In the genomic region with DNA sequence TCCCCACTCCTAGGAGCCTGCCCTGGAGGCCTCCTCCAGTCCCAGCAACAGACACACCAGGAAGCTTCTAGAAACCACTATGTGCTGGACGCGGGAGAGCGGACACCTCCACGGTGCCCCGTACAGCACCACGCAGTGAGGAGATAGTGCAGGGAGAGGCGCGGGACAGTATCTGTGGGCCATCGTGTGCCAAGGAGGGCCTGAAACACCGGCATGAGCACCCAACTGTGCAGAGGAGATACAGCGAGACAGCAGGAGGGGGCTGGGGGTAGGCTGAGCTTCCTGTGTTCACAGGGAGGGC, we compare ENCODE assay signal across 19 cellular contexts.
"Had no signal": no experiment of that assay in that cellular context is flagged by ENCODE, and none has a peak within 500 bp of the region (broad histone marks: within the 10 kb centered on the region; RNA-seq: fewer than 3 reads in every experiment).

No MANE protein-coding gene starts in this region.

- H3K27me3 Mint-ChIP-seq: T-helper 17 cell had no signal

- H3K4me3 ChIP-seq: breast epithelium, gastrocnemius medialis, heart left ventricle, left lung, thyroid gland had no signal

- H3K4me3 Mint-ChIP-seq: activated T-helper 1 cell treated with anti-CD3 and anti-CD28 coated beads, Interleukin-12 subunit alpha, Interleukin-12 subunit beta, Interleukin-2, Interleukin-4 antibody, amounts not matched to agents 30 ng/mL and 10 ng/mL and 1 ng/mL, durations not matched to agents 14 hours and 24 hours and 36 hours; nephron progenitor cell; T-helper 17 cell had no signal

- H3K9me3 Mint-ChIP-seq: activated T-helper 1 cell treated with anti-CD3 and anti-CD28 coated beads, Interleukin-12 subunit alpha, Interleukin-12 subunit beta, Interleukin-2, Interleukin-4 antibody, amounts not matched to agents 30 ng/mL and 10 ng/mL and 1 ng/mL, durations not matched to agents 14 hours and 24 hours and 36 hours; nephron progenitor cell had no signal

- DNase-seq: activated CD4-positive, alpha-beta T cell treated with anti-CD3 and anti-CD28 coated beads for 1 hour; activated gamma-delta T cell treated with Interleukin-2 at 50 U/mL for 16 hours; aorta; effector CD4-positive, alpha-beta T cell; gastrocnemius medialis; heart left ventricle; kidney; mammary epithelial cell; midbrain; nephron progenitor cell; retina; stimulated activated naive CD4-positive, alpha-beta T cell treated with Interleukin-2 at 50 U/mL for 16 hours; T-helper 17 cell; thyroid gland had no signal

- FAIRE-seq: kidney had no signal

- H3K27ac Mint-ChIP-seq: activated T-helper 1 cell treated with anti-CD3 and anti-CD28 coated beads, Interleukin-12 subunit alpha, Interleukin-12 subunit beta, Interleukin-2, Interleukin-4 antibody, amounts not matched to agents 30 ng/mL and 10 ng/mL and 1 ng/mL, durations not matched to agents 14 hours and 24 hours and 36 hours; T-helper 17 cell had no signal

- ATAC-seq: esophagus mucosa, gastrocnemius medialis, heart left ventricle, left lung, T-helper 17 cell had no signal

- H3K4me1 ChIP-seq: breast epithelium, gastrocnemius medialis, left lung, thyroid gland had no signal

- H3K27ac ChIP-seq: breast epithelium, gastrocnemius medialis, heart left ventricle, left lung, thyroid gland, VCaP had no signal

- H3K27me3 ChIP-seq: breast epithelium, gastrocnemius medialis, heart left ventricle, left lung, thyroid gland had no signal

- H3K4me1 Mint-ChIP-seq: T-helper 17 cell had no signal

- H3K9me3 ChIP-seq: breast epithelium, gastrocnemius medialis, heart left ventricle, left lung, thyroid gland had no signal
